In the genomic region with DNA sequence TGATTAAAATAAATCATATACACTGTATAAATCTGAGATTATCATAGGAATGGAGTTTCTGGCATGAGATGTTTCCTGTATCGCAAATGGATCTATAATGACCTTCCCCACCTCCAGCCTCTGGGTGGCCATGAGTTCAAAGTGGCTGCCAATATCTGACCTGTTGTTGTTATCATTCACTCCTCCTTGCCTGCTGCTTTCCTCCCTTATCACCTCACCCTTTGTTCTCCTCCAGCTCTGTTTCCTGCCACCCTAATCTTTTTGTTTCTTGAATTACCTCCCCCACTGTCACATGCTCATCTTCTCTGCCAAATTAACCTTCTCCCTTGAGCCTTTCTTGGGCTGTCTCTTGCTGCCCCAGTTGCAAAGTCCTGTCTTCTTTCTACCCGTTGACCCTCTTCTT, we compare ENCODE assay signal across 14 cellular contexts. TPM values are rescaled to one million over a fixed set of nuclear protein-coding genes. Genes with fewer than 3 reads are reported as not detected.
DNase-seq lines count a peak whose midpoint lies in the region; ATAC-seq and TF ChIP-seq lines count a peak whose summit lies in the region.
"Had no signal": no experiment of that assay in that cellular context is flagged by ENCODE, and none has a peak within 500 bp of the region (broad histone marks: within the 10 kb centered on the region; RNA-seq: fewer than 3 reads in every experiment).

No MANE protein-coding gene starts in this region.

- TF ChIP-seq RAD21 in HCT116 (IDR thresholded peaks at IDR 0.05; ENCODE audit: low read depth): no peak
- peak; percentile 7 for TF ChIP-seq RAD21 in SK-N-SH (IDR thresholded peaks at IDR 0.05; ENCODE audit: low read length)

- H3K4me1 ChIP-seq in HCT116 (ENCODE audit: control insufficient read depth in 1 of 2, insufficient read depth in 2 of 2, low read length in 2 of 2) (peaks cover 52 to 85% of the 10 kb centered on the region in 2 experiments), SK-N-SH (ENCODE audit: control insufficient read depth in 1 of 2, insufficient read depth in 2 of 2, low read depth in 1 of 2, low read length in 1 of 2) (peaks cover 9 to 51% of the 10 kb centered on the region in 2 experiments), endodermal cell (ENCODE audit: control insufficient read depth, insufficient read depth, low read length) (peaks cover 26% of the 10 kb centered on the region), osteoblast (ENCODE audit: insufficient read depth, low read length) (no peaks in the 10 kb centered on the region), esophagus muscularis mucosa (peaks cover 6 to 16% (median 15%) of the 10 kb centered on the region in 4 donors)

- H3K9me3 ChIP-seq in HCT116 (ENCODE audit: control insufficient read depth in 1 of 2, insufficient read depth in 1 of 2, low read depth in 1 of 2, low read length in 2 of 2): no peaks in the 10 kb centered on the region
- H3K9me3 ChIP-seq in SK-N-SH: no peaks in the 10 kb centered on the region
- H3K9me3 ChIP-seq in endodermal cell (ENCODE audit: control insufficient read depth, low read length): peaks cover 5% of the 10 kb centered on the region
- H3K9me3 ChIP-seq in osteoblast (ENCODE audit: low read depth, low read length): no peaks in the 10 kb centered on the region
- H3K9me3 ChIP-seq in esophagus muscularis mucosa: no peaks in the 10 kb centered on the region

- RAD21 ChIA-PET in HCT116 (lab: Charles Lee; ENCODE audit: low non-redundant PET in 1 of 2, low total read pairs in 2 of 2, uncharacterized antibody in 2 of 2, unreplicated experiment in 2 of 2): no interaction called here

- H3K27ac Mint-ChIP-seq in endodermal cell: peak overlapping the region; percentile 93

- peaks cover 58 to 65% of the 10 kb centered on the region in 2 experiments for H3K36me3 ChIP-seq in HCT116 (ENCODE audit: control insufficient read depth in 1 of 2, insufficient read depth in 2 of 2, low read length in 2 of 2)
- H3K36me3 ChIP-seq in SK-N-SH (replicated peaks in 1 of 2; ENCODE audit: control insufficient read depth in 1 of 2, insufficient read depth in 2 of 2, low read length in 1 of 2): peaks cover 14 to 58% of the 10 kb centered on the region in 2 experiments
- peaks cover 82% of the 10 kb centered on the region for H3K36me3 ChIP-seq in endodermal cell (ENCODE audit: control insufficient read depth, insufficient read depth, low read length)
- H3K36me3 ChIP-seq in osteoblast (ENCODE audit: insufficient read depth, low read length): peaks cover 34% of the 10 kb centered on the region
- H3K36me3 ChIP-seq in esophagus muscularis mucosa: peaks cover 0 to 23% (median 0%) of the 10 kb centered on the region in 4 donors

- H3K9ac ChIP-seq in HCT116 (ENCODE audit: low read length): no peak overlapping the region
- no peak overlapping the region for H3K9ac ChIP-seq in SK-N-SH
- H3K9ac ChIP-seq in endodermal cell (ENCODE audit: extremely low read depth, low read length, poor library complexity, severe bottlenecking): peak overlapping the region; percentile 74

- H4K20me1 ChIP-seq in HCT116 (ENCODE audit: insufficient read depth) (no peaks in the 10 kb centered on the region), SK-N-SH (ENCODE audit: insufficient read depth) (no peaks in the 10 kb centered on the region), osteoblast (ENCODE audit: insufficient read depth, low read length) (no peaks in the 10 kb centered on the region)

- 57% methylated on average over 2 of the region's 2 CpGs for WGBS in SK-N-SH (ENCODE audit: low lambda C conversion rate)
- WGBS in endodermal cell (ENCODE audit: insufficient coverage in 1 of 2, insufficient read length in 1 of 2), 2 experiments: 39 to 58% methylated on average over 2 of the region's 2 CpGs
- 58% methylated on average over 2 of the region's 2 CpGs for WGBS in esophagus muscularis mucosa

- H3K4me3 ChIP-seq in HCT116 (replicated peaks in 1 of 2; ENCODE audit: low read depth in 1 of 2, low read length in 2 of 2) (no peak overlapping the region), SK-N-SH (ENCODE audit: low read depth in 2 of 2, low read length in 1 of 2) (no peak overlapping the region), endodermal cell (ENCODE audit: low read length) (peak overlapping the region; percentile 73), osteoblast (ENCODE audit: insufficient read depth, low read length) (no peak overlapping the region), esophagus muscularis mucosa (no peak overlapping the region)

- BruUV-seq in HCT116 (replicated peaks; lab: Mats Ljungman, UMichigan): no TSS peak

- H3K79me2 ChIP-seq in HCT116 (ENCODE audit: insufficient read depth, low read length) (peaks cover 42% of the 10 kb centered on the region), SK-N-SH (ENCODE audit: insufficient read depth) (no peaks in the 10 kb centered on the region), osteoblast (ENCODE audit: insufficient read depth, low read length) (no peaks in the 10 kb centered on the region)

- H3F3A ChIP-seq in SK-N-SH (replicated peaks; ENCODE audit: insufficient read depth): peaks cover 3% of the 10 kb centered on the region

- H3K9me3 Mint-ChIP-seq in endodermal cell: peaks cover 2% of the 10 kb centered on the region

- H2AFZ ChIP-seq in HCT116 (ENCODE audit: low read depth, low read length, poor library complexity, severe bottlenecking) (no peak overlapping the region), SK-N-SH (ENCODE audit: low read depth) (no peak overlapping the region), osteoblast (ENCODE audit: low read length) (no peak overlapping the region)

- H3K4me3 Mint-ChIP-seq in endodermal cell: peak overlapping the region; percentile 37

- TF ChIP-seq CTCF in HCT116 (IDR thresholded peaks at IDR 0.05 in 2 of 3, conservative IDR thresholded peaks at IDR 0.05 in 1 of 3; ENCODE audit: borderline replicate concordance in 1 of 3, insufficient read depth in 1 of 3, low read depth in 2 of 3, low read length in 2 of 3): no peak
- no peak for TF ChIP-seq CTCF in SK-N-SH (IDR thresholded peaks at IDR 0.05)
- peak; percentile 45 for TF ChIP-seq CTCF in endodermal cell (conservative IDR thresholded peaks at IDR 0.05)
- no peak for TF ChIP-seq CTCF in osteoblast (IDR thresholded peaks at IDR 0.05; ENCODE audit: extremely low read depth, low read depth, low read length)
- TF ChIP-seq CTCF in esophagus muscularis mucosa (IDR thresholded peaks at IDR 0.05): no peak

- H3K27ac ChIP-seq in HCT116 (ENCODE audit: low read depth, low read length): peak overlapping the region; percentile 81
- H3K27ac ChIP-seq in SK-N-SH (ENCODE audit: low read depth in 2 of 2, low read length in 1 of 2): peak overlapping the region in 1 of 2 experiments; percentile 76; a peak in 2 of 4 replicates
- H3K27ac ChIP-seq in endodermal cell (ENCODE audit: low read depth, low read length): peak overlapping the region; percentile 67
- no peak overlapping the region for H3K27ac ChIP-seq in osteoblast (ENCODE audit: low read depth, low read length)
- H3K27ac ChIP-seq in esophagus muscularis mucosa (replicated peaks in 1 of 4): no peak overlapping the region

- CTCF ChIA-PET in HCT116 (lab: Charles Lee) (no interaction called here), SK-N-SH (lab: Yijun Ruan, JAX) (interaction anchor here (1.0 to 2.7 kb wide), 7 partner anchors 11 to 160 kb away, joined by 3 to 14 read pairs (median 4); a partner anchor contains a TSS)

- H3K27me3 Mint-ChIP-seq in endodermal cell (ENCODE audit: insufficient read depth): no peaks in the 10 kb centered on the region

- POLR2A ChIA-PET in HCT116 (lab: Charles Lee): interaction anchor here (0.8 to 1.5 kb wide), 3 partner anchors 10 to 12 kb away, joined by 3 read pairs; a partner anchor contains a TSS
- POLR2A ChIA-PET in SK-N-SH (lab: Yijun Ruan, JAX): interaction anchor here (0.7 to 2.1 kb wide), 4 partner anchors 9 to 639 kb away, joined by 3 to 15 read pairs (median 9); a partner anchor contains a TSS

- peaks cover 89% of the 10 kb centered on the region for H3K36me3 Mint-ChIP-seq in endodermal cell (ENCODE audit: low read depth)

- TF ChIP-seq POLR2A in HCT116 (IDR thresholded peaks at IDR 0.05; ENCODE audit: borderline replicate concordance, extremely low read depth, insufficient read depth, insufficient read length) (no peak), esophagus muscularis mucosa (IDR thresholded peaks at IDR 0.05; ENCODE audit: low read depth) (no peak)

- intact Hi-C loops in HCT116 (cut with micrococcal nuclease) (no loop called here), esophagus muscularis mucosa (cut with DNase I) (no loop called here)

- H3K27me3 ChIP-seq in HCT116 (ENCODE audit: insufficient read depth, low read length): no peaks in the 10 kb centered on the region
- no peaks in the 10 kb centered on the region for H3K27me3 ChIP-seq in SK-N-SH (ENCODE audit: insufficient read depth)
- H3K27me3 ChIP-seq in endodermal cell (ENCODE audit: control insufficient read depth, insufficient read depth, low read length, poor library complexity, severe bottlenecking): no peaks in the 10 kb centered on the region
- no peaks in the 10 kb centered on the region for H3K27me3 ChIP-seq in osteoblast (ENCODE audit: insufficient read depth, low read length)
- no peaks in the 10 kb centered on the region for H3K27me3 ChIP-seq in esophagus muscularis mucosa

- ATAC-seq in HCT116 (no peak; the same call in 1 of the 2 replicates), GM18861 (IDR thresholded peaks at IDR 0.05; ENCODE audit: unreplicated experiment) (no peak), HG02798 (IDR thresholded peaks at IDR 0.05; ENCODE audit: poor library complexity, unreplicated experiment) (no peak)
- ATAC-seq: esophagus mucosa had no signal

- 0 out of 2 replicates have a peak overlapping the region, but pooled peaks have one; percentile 7 for H3K4me2 ChIP-seq in HCT116 (ENCODE audit: low read length)
- H3K4me2 ChIP-seq in SK-N-SH: no peak overlapping the region
- H3K4me2 ChIP-seq in osteoblast (ENCODE audit: insufficient read depth, low read length): no peak overlapping the region

- no peaks in the 10 kb centered on the region for H3K9me2 ChIP-seq in HCT116 (ENCODE audit: insufficient read depth)
- no peaks in the 10 kb centered on the region for H3K9me2 ChIP-seq in SK-N-SH

- TF ChIP-seq EP300 in SK-N-SH (IDR thresholded peaks at IDR 0.05; ENCODE audit: borderline replicate concordance in 1 of 2, low read depth in 1 of 2, low read length in 1 of 2) (peak in 1 of 2 experiments; percentile 89; a peak in 2 of 4 replicates), esophagus muscularis mucosa (IDR thresholded peaks at IDR 0.05) (no peak)

- peaks cover 51% of the 10 kb centered on the region for H3K4me1 Mint-ChIP-seq in endodermal cell

- DNase-seq in HCT116 (ENCODE audit: low read depth, low spot score): no peak
- DNase-seq in SK-N-SH: peak; percentile 70
- DNase-seq in endodermal cell: peak; percentile 72
- DNase-seq in osteoblast (ENCODE audit: insufficient read length, low spot score, missing footprints): peak; percentile 62
- DNase-seq in esophagus muscularis mucosa (ENCODE audit: extremely low spot score): no peak
- DNase-seq in NCI-H1105 treated with DMSO at 0.1 percent for 48 hours (lab: John Stamatoyannopoulos, UW): no peak
- DNase-seq: activated CD4-positive, CD25-positive, alpha-beta regulatory T cell; NCI-H345 had no signal

RNA-seq across cellular contexts. Expression of a gene that starts 12.0 kb away (rescaled TPM):
- total RNA-seq in HCT116 (2021; ENCODE audit: unreplicated experiment) (652 TPM), endodermal cell (100 to 1,000 TPM; 369 to 442 TPM), osteoblast (672 and 691 TPM in 2 replicates), esophagus muscularis mucosa (10 to 100 TPM in 1 of 4 donors, 1 to 10 TPM in 3; 7.1 to 16.8 (median 9.1) TPM)
- 312 and 348 TPM in 2 replicates for polyA plus RNA-seq in HCT116 (2012)
- 19.7 and 26.4 TPM in 2 replicates for polyA plus RNA-seq in SK-N-SH (2012; rRNA removed)
- polyA plus RNA-seq in SK-N-SH (2012; cell fraction: cytosol; rRNA removed): 20.6 and 24.4 TPM in 2 replicates
- polyA plus RNA-seq in SK-N-SH (2012; cell fraction: nucleus; rRNA removed): 7.8 and 12.2 TPM in 2 replicates
- polyA plus RNA-seq in endodermal cell (2013, experiment 1 of 2): 672 TPM
- polyA plus RNA-seq in endodermal cell (2013, experiment 2 of 2): 688 TPM

RNA-seq across cellular contexts. Expression of a gene that starts 29.0 kb away (rescaled TPM):
- total RNA-seq in HCT116 (2021; ENCODE audit: unreplicated experiment) (0.17 TPM), endodermal cell (not detected), osteoblast (not detected in 2 replicates), esophagus muscularis mucosa (not detected)
- polyA plus RNA-seq in HCT116 (2012): 0.09 and 0.15 TPM in 2 replicates
- not detected in 2 replicates for polyA plus RNA-seq in SK-N-SH (2012; rRNA removed)
- not detected in 2 replicates for polyA plus RNA-seq in SK-N-SH (2012; cell fraction: cytosol; rRNA removed)
- not detected in 2 replicates for polyA plus RNA-seq in SK-N-SH (2012; cell fraction: nucleus; rRNA removed)
- polyA plus RNA-seq in endodermal cell (2013, experiment 1 of 2): 0.11 TPM
- 0.58 TPM for polyA plus RNA-seq in endodermal cell (2013, experiment 2 of 2)
- total RNA-seq: bronchial epithelial cell, esophagus mucosa, RPMI7951, sciatic nerve had no signal

Comparison
In these comparisons a context has a peak if more than half of its experiments do, and no peak if none do; other contexts are left out.
1. DNase-seq: peak in SK-N-SH (single experiment), endodermal cell (single experiment) and osteoblast (single experiment); none in HCT116 (single experiment), esophagus muscularis mucosa (single experiment) and NCI-H1105 treated with DMSO at 0.1 percent for 48 hours (single experiment).
2. H3K27ac ChIP-seq: peak in HCT116 (single experiment) and endodermal cell (single experiment); none in osteoblast (single experiment) and esophagus muscularis mucosa (0 of 4).
3. RNA of a gene that starts 12.0 kb away (total RNA-seq): 672 to 691 TPM in osteoblast, 652 TPM in HCT116 (single experiment) and 369 to 442 TPM in endodermal cell; 7.1 to 16.8 TPM in esophagus muscularis mucosa; every median in the first group is over 10 times any median in the second.